ENCODE assay signal across 10 cellular contexts in the genomic region with DNA sequence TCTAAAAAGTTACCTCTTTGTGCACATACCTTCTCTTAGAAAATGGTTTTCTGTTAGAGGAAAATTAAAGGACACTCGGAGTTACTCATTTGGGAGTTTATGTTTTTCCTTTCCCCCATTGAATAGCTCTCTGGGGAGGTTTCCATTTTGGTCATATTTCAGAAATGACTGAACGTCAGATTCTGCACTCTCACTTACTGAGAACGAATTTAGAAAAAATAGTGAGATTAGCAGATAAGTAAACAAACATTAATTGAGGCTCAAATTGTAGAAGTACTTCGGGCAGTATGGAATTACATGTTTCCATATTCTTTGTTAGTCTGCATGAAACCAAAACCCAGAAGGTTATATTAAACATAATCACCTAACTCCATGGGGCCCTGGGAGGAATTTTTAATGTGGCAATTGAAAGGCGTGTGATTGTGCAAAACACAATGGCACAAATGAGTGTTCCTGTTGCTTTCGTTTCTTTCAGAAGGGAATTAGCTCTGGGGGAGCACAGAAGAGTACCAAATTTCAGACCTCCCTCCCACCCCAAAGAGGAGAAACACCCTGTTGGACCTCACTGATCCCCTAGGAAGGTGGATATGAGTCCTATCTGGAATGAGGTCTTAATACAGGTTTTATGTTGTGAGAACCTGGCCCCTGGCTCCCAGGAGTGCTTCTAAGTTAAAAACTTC.
DNase-seq lines count a peak whose midpoint lies in the region; ATAC-seq lines count a peak whose summit lies in the region.
"Had no signal": no experiment of that assay in that cellular context is flagged by ENCODE, and none has a peak within 500 bp of the region (broad histone marks: within the 10 kb centered on the region; RNA-seq: fewer than 3 reads in every experiment).

No MANE protein-coding gene starts in this region.

- peaks cover 57% of the 10 kb centered on the region for H3K4me1 Mint-ChIP-seq in activated T-helper 2 cell treated with anti-CD3 and anti-CD28 coated beads, Interferon-gamma antibody, Interleukin-2, Interleukin-4, amounts not matched to agents 10 μg/mL and 5 μg/mL and 100 μg/mL, durations not matched to agents 14 hours and 24 hours and 36 hours (ENCODE audit: low read depth)

- no peak overlapping the region for H3K4me3 Mint-ChIP-seq in activated T-helper 2 cell treated with anti-CD3 and anti-CD28 coated beads, Interferon-gamma antibody, Interleukin-2, Interleukin-4, amounts not matched to agents 10 μg/mL and 5 μg/mL and 100 μg/mL, durations not matched to agents 14 hours and 24 hours and 36 hours (ENCODE audit: low read depth)
- H3K4me3 Mint-ChIP-seq: type B pancreatic cell had no signal

- peaks cover 20% of the 10 kb centered on the region for H3K36me3 Mint-ChIP-seq in activated T-helper 2 cell treated with anti-CD3 and anti-CD28 coated beads, Interferon-gamma antibody, Interleukin-2, Interleukin-4, amounts not matched to agents 10 μg/mL and 5 μg/mL and 100 μg/mL, durations not matched to agents 14 hours and 24 hours and 36 hours (ENCODE audit: low read depth)

- H3K27ac Mint-ChIP-seq in activated T-helper 2 cell treated with anti-CD3 and anti-CD28 coated beads, Interferon-gamma antibody, Interleukin-2, Interleukin-4, amounts not matched to agents 10 μg/mL and 5 μg/mL and 100 μg/mL, durations not matched to agents 14 hours and 24 hours and 36 hours: peak overlapping the region; percentile 88
- H3K27ac Mint-ChIP-seq: type B pancreatic cell had no signal

- peaks cover 27% of the 10 kb centered on the region for H3K9me3 Mint-ChIP-seq in activated T-helper 2 cell treated with anti-CD3 and anti-CD28 coated beads, Interferon-gamma antibody, Interleukin-2, Interleukin-4, amounts not matched to agents 10 μg/mL and 5 μg/mL and 100 μg/mL, durations not matched to agents 14 hours and 24 hours and 36 hours

- peaks cover 3% of the 10 kb centered on the region for H3K27me3 Mint-ChIP-seq in activated T-helper 2 cell treated with anti-CD3 and anti-CD28 coated beads, Interferon-gamma antibody, Interleukin-2, Interleukin-4, amounts not matched to agents 10 μg/mL and 5 μg/mL and 100 μg/mL, durations not matched to agents 14 hours and 24 hours and 36 hours (ENCODE audit: low read depth)
- H3K27me3 Mint-ChIP-seq: type B pancreatic cell had no signal

- DNase-seq in NCI-H1436 (lab: John Stamatoyannopoulos, UW): peak; percentile 28
- no peak for DNase-seq in NCI-H1436 treated with DMSO at 0.1 percent for 48 hours (lab: John Stamatoyannopoulos, UW)
- no peak for DNase-seq in activated T-helper 2 cell treated with anti-CD3 and anti-CD28 coated beads, Interferon-gamma antibody, Interleukin-2, Interleukin-4, amounts not matched to agents 10 μg/mL and 5 μg/mL and 100 μg/mL, durations not matched to agents 14 hours and 24 hours and 36 hours (ENCODE audit: low spot score)
- DNase-seq in RKO (ENCODE audit: low spot score): no peak
- no peak for DNase-seq in anterior cingulate cortex (lab: John Stamatoyannopoulos, UW)
- DNase-seq in stimulated activated CD4-positive, alpha-beta T cell treated with anti-CD3 and anti-CD28 coated beads, Interleukin-15, amount 100 ng/mL, for 24 hours: no peak
- DNase-seq: activated naive CD4-positive, alpha-beta T cell treated with anti-CD3 and anti-CD28 coated beads, Interleukin-2, amount 50 U/mL, for 16 hours had no signal

- ATAC-seq in GM21515 (IDR thresholded peaks at IDR 0.05; ENCODE audit: unreplicated experiment): peak; percentile 33
- ATAC-seq in HG03378 (IDR thresholded peaks at IDR 0.05; ENCODE audit: unreplicated experiment): peak; percentile 52

- intact Hi-C loops in activated T-helper 2 cell treated with anti-CD3 and anti-CD28 coated beads, Interferon-gamma antibody, Interleukin-2, Interleukin-4, amounts not matched to agents 10 μg/mL and 5 μg/mL and 100 μg/mL, durations not matched to agents 14 hours and 24 hours and 36 hours (cut with micrococcal nuclease): loop anchor here (1.0 to 10.0 kb wide), 10 partner anchors 9 to 843 kb away; no protein-coding TSS in a partner anchor
